Comparison of ENCODE assay signal across 16 cellular contexts in genomic region chr16:70730944-70731343, GRCh38. TPM values are rescaled to one million over a fixed set of nuclear protein-coding genes. Genes with fewer than 3 reads are reported as not detected.
DNase-seq lines count a peak whose midpoint lies in the region; ATAC-seq and TF ChIP-seq lines count a peak whose summit lies in the region.
"Had no signal": no experiment of that assay in that cellular context is flagged by ENCODE, and none has a peak within 500 bp of the region (broad histone marks: within the 10 kb centered on the region; RNA-seq: fewer than 3 reads in every experiment).

No MANE protein-coding gene starts in this region.

- ATAC-seq in Right ventricle myocardium superior (ENCODE audit: poor library complexity) (peak; percentile 74), HG03520 (IDR thresholded peaks at IDR 0.05; ENCODE audit: unreplicated experiment) (no peak)
- no peak for ATAC-seq in stimulated activated naive CD8-positive, alpha-beta T cell treated with anti-CD3 and anti-CD28 coated beads, Interleukin-15, amount 100 ng/mL, for 72 hours
- ATAC-seq: WTC11 had no signal

- H3K4me3 Mint-ChIP-seq in stimulated activated naive CD8-positive, alpha-beta T cell treated with anti-CD3 and anti-CD28 coated beads, Interleukin-15, amount 100 ng/mL, for 72 hours = no peak overlapping the region
- H3K4me3 Mint-ChIP-seq: activated CD4-positive, alpha-beta memory T cell treated with anti-CD3 and anti-CD28 coated beads, Interleukin-2, amount 10 ng/mL, durations not matched to agents 7 days and 5 days; activated naive CD4-positive, alpha-beta T cell treated with anti-CD3 and anti-CD28 coated beads, Interleukin-2, amount 50 U/mL, for 24 hours; activated T-cell treated with anti-CD3 and anti-CD28 coated beads, Interleukin-2, amount 50 U/mL, for 24 hours; WTC11 had no signal

- CTCF ChIA-PET in RWPE1 (lab: Yijun Ruan, JAX) = no interaction called here

- in situ Hi-C loops in G401 (cut with HindIII; ENCODE audit: low sequenced_read_pairs) = no loop called here

- peaks cover 25% of the 10 kb centered on the region for H3K4me1 Mint-ChIP-seq in stimulated activated naive CD8-positive, alpha-beta T cell treated with anti-CD3 and anti-CD28 coated beads, Interleukin-15, amount 100 ng/mL, for 72 hours

- intact Hi-C loops in Right ventricle myocardium superior (cut with DNase I) = no loop called here

- TF ChIP-seq CTCF in RWPE1 (conservative IDR thresholded peaks at IDR 0.05; ENCODE audit: low read depth) = no peak

- no peaks in the 10 kb centered on the region for H3K27me3 Mint-ChIP-seq in stimulated activated naive CD8-positive, alpha-beta T cell treated with anti-CD3 and anti-CD28 coated beads, Interleukin-15, amount 100 ng/mL, for 72 hours
- H3K27me3 Mint-ChIP-seq: activated CD4-positive, alpha-beta memory T cell treated with anti-CD3 and anti-CD28 coated beads, Interleukin-2, amount 10 ng/mL, durations not matched to agents 7 days and 5 days; activated naive CD4-positive, alpha-beta T cell treated with anti-CD3 and anti-CD28 coated beads, Interleukin-2, amount 50 U/mL, for 24 hours; activated T-cell treated with anti-CD3 and anti-CD28 coated beads, Interleukin-2, amount 50 U/mL, for 24 hours had no signal

- H3K27ac ChIP-seq in RWPE1 = peak overlapping the region; percentile 40
- H3K27ac ChIP-seq: coronary artery had no signal

- POLR2A ChIA-PET in RWPE1 (lab: Yijun Ruan, JAX; ENCODE audit: low non-redundant PET) = no interaction called here

- H3K9me3 Mint-ChIP-seq in stimulated activated naive CD8-positive, alpha-beta T cell treated with anti-CD3 and anti-CD28 coated beads, Interleukin-15, amount 100 ng/mL, for 72 hours = no peaks in the 10 kb centered on the region
- H3K9me3 Mint-ChIP-seq: activated CD4-positive, alpha-beta memory T cell treated with anti-CD3 and anti-CD28 coated beads, Interleukin-2, amount 10 ng/mL, durations not matched to agents 7 days and 5 days; activated naive CD4-positive, alpha-beta T cell treated with anti-CD3 and anti-CD28 coated beads, Interleukin-2, amount 50 U/mL, for 24 hours; activated T-cell treated with anti-CD3 and anti-CD28 coated beads, Interleukin-2, amount 50 U/mL, for 24 hours; neural progenitor cell; WTC11 had no signal

- DNase-seq in G401 (ENCODE audit: low spot score) = peak; percentile 96
- no peak for DNase-seq in RWPE1 (ENCODE audit: low spot score)
- peak; percentile 79 for DNase-seq in Right ventricle myocardium superior
- peak; percentile 39 for DNase-seq in pons (ENCODE audit: low spot score)
- no peak for DNase-seq in NCI-H1105 treated with DMSO at 0.1 percent for 48 hours (lab: John Stamatoyannopoulos, UW)
- DNase-seq in stimulated activated naive CD8-positive, alpha-beta T cell treated with anti-CD3 and anti-CD28 coated beads, Interleukin-15, amount 100 ng/mL, for 72 hours = no peak
- DNase-seq: activated CD4-positive, alpha-beta memory T cell treated with anti-CD3 and anti-CD28 coated beads, Interleukin-2, amount 10 ng/mL, durations not matched to agents 7 days and 5 days; activated T-cell treated with anti-CD3 and anti-CD28 coated beads, Interleukin-2, amount 50 U/mL, for 24 hours; kidney; NCI-H2029; NCI-H526 treated with DMSO at 0.1 percent for 48 hours had no signal

- peak overlapping the region in 1 of 2 donors; percentile 50 for H3K27ac Mint-ChIP-seq in stimulated activated naive CD8-positive, alpha-beta T cell treated with anti-CD3 and anti-CD28 coated beads, Interleukin-15, amount 100 ng/mL, for 72 hours
- H3K27ac Mint-ChIP-seq: activated CD4-positive, alpha-beta memory T cell treated with anti-CD3 and anti-CD28 coated beads, Interleukin-2, amount 10 ng/mL, durations not matched to agents 7 days and 5 days; activated naive CD4-positive, alpha-beta T cell treated with anti-CD3 and anti-CD28 coated beads, Interleukin-2, amount 50 U/mL, for 24 hours; WTC11 had no signal

RNA-seq across cellular contexts. Expression of gene MTSS2, which starts 45.1 kb away (rescaled TPM):
- total RNA-seq in G401 (2014; rRNA removed; shearing (Covaris generic)) = 15.6 and 46.7 TPM in 2 replicates
- total RNA-seq in Right ventricle myocardium superior = 74.1 TPM

Comparison
In these comparisons a context has a peak if more than half of its experiments do, and no peak if none do; other contexts are left out.
1. DNase-seq: peak in G401 (single experiment), Right ventricle myocardium superior (single experiment) and pons (single experiment); none in RWPE1 (single experiment), NCI-H1105 treated with DMSO at 0.1 percent for 48 hours (single experiment) and stimulated activated naive CD8-positive, alpha-beta T cell treated with anti-CD3 and anti-CD28 coated beads, Interleukin-15, amount 100 ng/mL, for 72 hours (0 of 2).